In genomic region chr14:32933943-32934890, GRCh38 we compare ENCODE assay signal across 8 cellular contexts. TPM values are rescaled to one million over a fixed set of nuclear protein-coding genes. Genes with fewer than 3 reads are reported as not detected.
DNase-seq lines count a peak whose midpoint lies in the region; ATAC-seq and TF ChIP-seq lines count a peak whose summit lies in the region.

No MANE protein-coding gene starts in this region.

- DNase-seq in activated CD4-positive, alpha-beta T cell treated with anti-CD3 and anti-CD28 coated beads for 48 hours: peak; percentile 13
- DNase-seq in activated CD4-positive, alpha-beta T cell treated with anti-CD3 and anti-CD28 coated beads, Interleukin-2, amount 50 U/mL, for 1 hour: no peak
- DNase-seq in RWPE2 (ENCODE audit: low spot score) (no peak), globus pallidus (ENCODE audit: low spot score) (peak; percentile 77), osteoblast (ENCODE audit: insufficient read length, low spot score, missing footprints) (peak; percentile 86), foreskin melanocyte (no peak), cortex of kidney (lab: John Stamatoyannopoulos, UW) (no peak)

- H3K27me3 ChIP-seq in RWPE2 (ENCODE audit: insufficient read depth, poor library complexity, severe bottlenecking): peaks cover 90% of the 10 kb centered on the region
- H3K27me3 ChIP-seq in osteoblast (ENCODE audit: insufficient read depth, low read length): peaks cover 70% of the 10 kb centered on the region

- H3K4me3 ChIP-seq in RWPE2 (ENCODE audit: severe bottlenecking) (peak overlapping the region; percentile 12), osteoblast (ENCODE audit: insufficient read depth, low read length) (peak overlapping the region; percentile 46)

- ATAC-seq in RWPE2 (ENCODE audit: low read depth) (peak; percentile 39; the same call in 2 of the 3 replicates), HG02973 (IDR thresholded peaks at IDR 0.05; ENCODE audit: unreplicated experiment) (no peak)

- no peaks in the 10 kb centered on the region for H3K79me2 ChIP-seq in osteoblast (ENCODE audit: insufficient read depth, low read length)

- H3K36me3 ChIP-seq in RWPE2 (ENCODE audit: low read depth) (no peaks in the 10 kb centered on the region), osteoblast (ENCODE audit: insufficient read depth, low read length) (no peaks in the 10 kb centered on the region)

- TF ChIP-seq CTCF in RWPE2 (IDR thresholded peaks at IDR 0.05; ENCODE audit: poor library complexity, severe bottlenecking) (no peak), osteoblast (IDR thresholded peaks at IDR 0.05; ENCODE audit: extremely low read depth, low read depth, low read length) (no peak)

- H3K4me2 ChIP-seq in osteoblast (ENCODE audit: insufficient read depth, low read length): peak overlapping the region; percentile 23

- H3K27ac ChIP-seq in RWPE2 (ENCODE audit: poor library complexity, severe bottlenecking) (no peak overlapping the region), osteoblast (ENCODE audit: low read depth, low read length) (no peak overlapping the region)

- H4K20me1 ChIP-seq in osteoblast (ENCODE audit: insufficient read depth, low read length): no peaks in the 10 kb centered on the region

- H3K4me1 ChIP-seq in RWPE2 (ENCODE audit: insufficient read depth, poor library complexity, severe bottlenecking) (no peaks in the 10 kb centered on the region), osteoblast (ENCODE audit: insufficient read depth, low read length) (no peaks in the 10 kb centered on the region)

- H2AFZ ChIP-seq in osteoblast (ENCODE audit: low read length): no peak overlapping the region

- H3K9me3 ChIP-seq in RWPE2 (ENCODE audit: severe bottlenecking) (no peaks in the 10 kb centered on the region), osteoblast (ENCODE audit: low read depth, low read length) (no peaks in the 10 kb centered on the region)

RNA-seq across cellular contexts. Expression of gene NPAS3, which starts 4.5 kb away (rescaled TPM):
- total RNA-seq in osteoblast: 0.59 and 0.72 TPM in 2 replicates

Comparison
In these comparisons a context has a peak if more than half of its experiments do, and no peak if none do; other contexts are left out.
1. DNase-seq: peak in activated CD4-positive, alpha-beta T cell treated with anti-CD3 and anti-CD28 coated beads for 48 hours (single experiment), globus pallidus (single experiment) and osteoblast (single experiment); none in activated CD4-positive, alpha-beta T cell treated with anti-CD3 and anti-CD28 coated beads, Interleukin-2, amount 50 U/mL, for 1 hour (single experiment), RWPE2 (single experiment), foreskin melanocyte (single experiment) and cortex of kidney (single experiment).